ENCODE assay signal across 9 cellular contexts in genomic region chr7:105298439-105298894, GRCh38.
DNase-seq lines count a peak whose midpoint lies in the region; ATAC-seq and TF ChIP-seq lines count a peak whose summit lies in the region.
"Had no signal": no experiment of that assay in that cellular context is flagged by ENCODE, and none has a peak within 500 bp of the region (broad histone marks: within the 10 kb centered on the region; RNA-seq: fewer than 3 reads in every experiment).

No MANE protein-coding gene starts in this region.

- TF ChIP-seq CTCF in GM13977 (IDR thresholded peaks at IDR 0.05; ENCODE audit: extremely low read depth, insufficient read depth, missing control alignments) (no peak), SK-N-SH (IDR thresholded peaks at IDR 0.05) (no peak)

- H3K4me1 ChIP-seq in SK-N-SH (ENCODE audit: control insufficient read depth in 1 of 2, insufficient read depth in 2 of 2, low read depth in 1 of 2, low read length in 1 of 2) = no peaks in the 10 kb centered on the region; a peak in 1 of 4 replicates

- DNase-seq in GM13977 (ENCODE audit: low spot score) (peak; percentile 74), SIG-M5 treated with dmso at 0.1 percent for 504 hours (lab: John Stamatoyannopoulos, UW; ENCODE audit: unreplicated experiment) (no peak), mesenteric fat pad (ENCODE audit: low spot score) (no peak), NCI-H2081 (lab: John Stamatoyannopoulos, UW) (no peak), SK-N-SH (no peak)
- DNase-seq: NCI-H187 treated with DMSO at 0.1 percent for 48 hours had no signal

- H4K20me1 ChIP-seq in SK-N-SH (ENCODE audit: insufficient read depth) = peaks cover 55% of the 10 kb centered on the region

- H3K36me3 ChIP-seq in SK-N-SH (replicated peaks in 1 of 2; ENCODE audit: control insufficient read depth in 1 of 2, insufficient read depth in 2 of 2, low read length in 1 of 2) = peaks cover 0 to 3% of the 10 kb centered on the region in 2 experiments

- H3K27ac ChIP-seq in SK-N-SH (ENCODE audit: low read depth in 2 of 2, low read length in 1 of 2) = no peak overlapping the region

- no peak overlapping the region for H2AFZ ChIP-seq in SK-N-SH (ENCODE audit: low read depth)

- H3K27ac Mint-ChIP-seq in activated naive CD8-positive, alpha-beta T cell = peak overlapping the region; percentile 79

- no peak overlapping the region for H3K4me3 ChIP-seq in SK-N-SH (ENCODE audit: low read depth in 2 of 2, low read length in 1 of 2)

- H3K79me2 ChIP-seq in SK-N-SH (ENCODE audit: insufficient read depth) = peaks cover 94% of the 10 kb centered on the region

- H3K9me3 ChIP-seq in SK-N-SH = no peaks in the 10 kb centered on the region

- H3F3A ChIP-seq in SK-N-SH (replicated peaks; ENCODE audit: insufficient read depth) = peaks cover 13% of the 10 kb centered on the region

- WGBS in SK-N-SH (ENCODE audit: low lambda C conversion rate) = 99% methylated on average over 4 of the region's 4 CpGs

- H3K4me2 ChIP-seq in SK-N-SH = no peak overlapping the region

- H3K9ac ChIP-seq in SK-N-SH = no peak overlapping the region

- H3K36me3 Mint-ChIP-seq in activated naive CD8-positive, alpha-beta T cell = peaks cover 8% of the 10 kb centered on the region

- peaks cover 46% of the 10 kb centered on the region for H3K4me1 Mint-ChIP-seq in activated naive CD8-positive, alpha-beta T cell (ENCODE audit: low read depth)

- TF ChIP-seq RAD21 in SK-N-SH (IDR thresholded peaks at IDR 0.05; ENCODE audit: low read length) = no peak

- H3K27me3 Mint-ChIP-seq in activated naive CD8-positive, alpha-beta T cell = no peaks in the 10 kb centered on the region

- POLR2A ChIA-PET in SK-N-SH (lab: Yijun Ruan, JAX) = no interaction called here

- no peaks in the 10 kb centered on the region for H3K27me3 ChIP-seq in SK-N-SH (ENCODE audit: insufficient read depth)

- no peaks in the 10 kb centered on the region for H3K9me2 ChIP-seq in SK-N-SH

- in situ Hi-C loops in GM13977 (cut with MboI; ENCODE audit: low pct_unique_long_range_greater_than_20kb, low sequenced_read_pairs, unreplicated experiment) = no loop called here

- H3K4me3 Mint-ChIP-seq in activated naive CD8-positive, alpha-beta T cell = peak overlapping the region; percentile 27

- peak; percentile 74 for ATAC-seq in GM19468 (IDR thresholded peaks at IDR 0.05; ENCODE audit: extremely low read depth, unreplicated experiment)
- peak; percentile 75 for ATAC-seq in HG03135 (IDR thresholded peaks at IDR 0.05; ENCODE audit: unreplicated experiment)

- H3K9me3 Mint-ChIP-seq in activated naive CD8-positive, alpha-beta T cell (ENCODE audit: low read depth) = no peaks in the 10 kb centered on the region

- CTCF ChIA-PET in SK-N-SH (lab: Yijun Ruan, JAX) = interaction anchor here (0.5 to 0.7 kb wide), 2 partner anchors 37 to 356 kb away, joined by 3 read pairs; no protein-coding TSS in a partner anchor

- no peak for TF ChIP-seq EP300 in SK-N-SH (IDR thresholded peaks at IDR 0.05; ENCODE audit: borderline replicate concordance in 1 of 2, low read depth in 1 of 2, low read length in 1 of 2)

TF ChIP-seq in SK-N-SH, 30 proteins besides CTCF, POLR2A, EP300 and RAD21:
- TF ChIP-seq, protein P1, sequence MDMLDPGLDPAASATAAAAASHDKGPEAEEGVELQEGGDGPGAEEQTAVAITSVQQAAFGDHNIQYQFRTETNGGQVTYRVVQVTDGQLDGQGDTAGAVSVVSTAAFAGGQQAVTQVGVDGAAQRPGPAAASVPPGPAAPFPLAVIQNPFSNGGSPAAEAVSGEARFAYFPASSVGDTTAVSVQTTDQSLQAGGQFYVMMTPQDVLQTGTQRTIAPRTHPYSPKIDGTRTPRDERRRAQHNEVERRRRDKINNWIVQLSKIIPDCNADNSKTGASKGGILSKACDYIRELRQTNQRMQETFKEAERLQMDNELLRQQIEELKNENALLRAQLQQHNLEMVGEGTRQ (IDR thresholded peaks at IDR 0.05; ENCODE audit: borderline replicate concordance, low read depth, low read length) = no peak
- TF ChIP-seq TCF12 (IDR thresholded peaks at IDR 0.05) (no peak), FOSL2 (IDR thresholded peaks at IDR 0.05; ENCODE audit: borderline replicate concordance, low read depth) (no peak), SMC3 (IDR thresholded peaks at IDR 0.05; ENCODE audit: low read depth, low read length) (no peak), ELF1 (IDR thresholded peaks at IDR 0.05) (no peak), POLR2AphosphoS5 (IDR thresholded peaks at IDR 0.05; ENCODE audit: low read depth, low read length) (no peak), NFIC (IDR thresholded peaks at IDR 0.05; ENCODE audit: borderline replicate concordance) (no peak), TAF1 (IDR thresholded peaks at IDR 0.05; ENCODE audit: borderline replicate concordance, low read depth, low read length) (no peak), FOXM1 (IDR thresholded peaks at IDR 0.05; ENCODE audit: low read depth) (no peak), SIN3A (IDR thresholded peaks at IDR 0.05; ENCODE audit: borderline replicate concordance, low read depth, low read length) (no peak), YY1 (IDR thresholded peaks at IDR 0.05; ENCODE audit: low read depth) (no peak)
- TF ChIP-seq, protein P2, sequence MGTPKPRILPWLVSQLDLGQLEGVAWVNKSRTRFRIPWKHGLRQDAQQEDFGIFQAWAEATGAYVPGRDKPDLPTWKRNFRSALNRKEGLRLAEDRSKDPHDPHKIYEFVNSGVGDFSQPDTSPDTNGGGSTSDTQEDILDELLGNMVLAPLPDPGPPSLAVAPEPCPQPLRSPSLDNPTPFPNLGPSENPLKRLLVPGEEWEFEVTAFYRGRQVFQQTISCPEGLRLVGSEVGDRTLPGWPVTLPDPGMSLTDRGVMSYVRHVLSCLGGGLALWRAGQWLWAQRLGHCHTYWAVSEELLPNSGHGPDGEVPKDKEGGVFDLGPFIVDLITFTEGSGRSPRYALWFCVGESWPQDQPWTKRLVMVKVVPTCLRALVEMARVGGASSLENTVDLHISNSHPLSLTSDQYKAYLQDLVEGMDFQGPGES (IDR thresholded peaks at IDR 0.05; ENCODE audit: low read depth, low read length) = no peak
